14 cellular contexts compared by ENCODE assay signal in the genomic region with DNA sequence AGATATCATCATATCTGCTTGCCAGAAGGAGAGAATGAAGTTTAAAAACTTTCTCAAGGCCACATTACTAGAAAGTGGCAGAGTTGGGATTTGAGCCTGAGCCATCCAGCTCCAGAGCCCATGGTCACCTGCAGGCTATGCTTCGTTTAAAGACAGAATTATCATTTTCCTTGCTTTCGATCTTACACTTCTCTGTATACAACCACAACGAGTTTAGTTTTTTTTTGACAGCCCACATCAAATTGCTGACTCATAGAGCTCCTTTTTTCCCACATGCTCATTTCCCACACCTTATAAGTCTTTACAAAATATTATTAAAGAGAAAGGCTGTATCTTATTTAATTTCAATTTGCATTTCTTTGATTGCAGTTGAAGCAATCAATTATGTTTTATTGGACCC. TPM values are rescaled to one million over a fixed set of nuclear protein-coding genes. Genes with fewer than 3 reads are reported as not detected.
DNase-seq lines count a peak whose midpoint lies in the region; ATAC-seq, FAIRE-seq and TF ChIP-seq lines count a peak whose summit lies in the region.
"Had no signal": no experiment of that assay in that cellular context is flagged by ENCODE, and none has a peak within 500 bp of the region (broad histone marks: within the 10 kb centered on the region; RNA-seq: fewer than 3 reads in every experiment).

No MANE protein-coding gene starts in this region.

- H3K23ac ChIP-seq in H9 (ENCODE audit: insufficient read length, low read depth, low read length): no peak overlapping the region

- POLR2A ChIA-PET in PC-3 (lab: Charles Lee; ENCODE audit: unreplicated experiment): no interaction called here

- H2AFZ ChIP-seq in DND-41 (ENCODE audit: low read depth, low read length) (no peak overlapping the region), PC-3 (ENCODE audit: low read length) (no peak overlapping the region; the same call in 1 of the 2 replicates), H9 (ENCODE audit: low read length) (no peak overlapping the region)
- H2AFZ ChIP-seq: GM23338 had no signal

- no CpG with 5 or more reads among the region's 3 CpGs for WGBS in H9 (ENCODE audit: extremely low coverage, insufficient read length, low lambda C conversion rate)

- no peak overlapping the region for H2BK5ac ChIP-seq in H9 (ENCODE audit: insufficient read length, low read length)

- no peak overlapping the region for H2BK15ac ChIP-seq in H9 (ENCODE audit: low read depth, low read length)

- H2BK12ac ChIP-seq in H9 (ENCODE audit: insufficient read length, low read depth, low read length): no peak overlapping the region

- H4K91ac ChIP-seq in H9 (ENCODE audit: insufficient read length, low read depth, low read length): no peak overlapping the region

- H3K79me2 ChIP-seq in DND-41 (ENCODE audit: insufficient read depth, low read length) (no peaks in the 10 kb centered on the region), PC-3 (ENCODE audit: low read length) (no peaks in the 10 kb centered on the region), H9 (ENCODE audit: insufficient read depth, low read length) (no peaks in the 10 kb centered on the region)

- H3K9ac ChIP-seq in DND-41 (ENCODE audit: low read depth, low read length) (no peak overlapping the region), PC-3 (ENCODE audit: low read length) (no peak overlapping the region), H9 (ENCODE audit: extremely low read depth, insufficient read length, low read length) (no peak overlapping the region), kidney (ENCODE audit: low read length in 2 of 2) (no peak overlapping the region)

- H4K20me1 ChIP-seq in DND-41 (ENCODE audit: insufficient read depth, low read length): no peaks in the 10 kb centered on the region
- H4K20me1 ChIP-seq in PC-3 (ENCODE audit: low read length): no peaks in the 10 kb centered on the region
- H4K20me1 ChIP-seq in H9 (ENCODE audit: control insufficient read depth, insufficient read depth, insufficient read length): no peaks in the 10 kb centered on the region

- H3K9me3 Mint-ChIP-seq in naive B cell (peaks cover 0 to 3% (median 0%) of the 10 kb centered on the region in 7 donors), H9 (no peaks in the 10 kb centered on the region)
- H3K9me3 Mint-ChIP-seq: GM23338 had no signal

- peaks cover 15 to 24% of the 10 kb centered on the region in 2 donors for H3K36me3 Mint-ChIP-seq in naive B cell
- no peaks in the 10 kb centered on the region for H3K36me3 Mint-ChIP-seq in H9 (ENCODE audit: insufficient read depth in 1 of 3, low read depth in 3 of 3)

- H3K79me1 ChIP-seq in H9 (ENCODE audit: insufficient read depth, low read depth, low read length, poor library complexity, severe bottlenecking): no peaks in the 10 kb centered on the region

- H3K4me1 Mint-ChIP-seq in naive B cell: peaks cover 68 to 82% (median 74%) of the 10 kb centered on the region in 3 donors
- 0 out of 4 replicates have a peak, but pooled peaks cover 0 to 3% of the 10 kb centered on the region in 2 experiments for H3K4me1 Mint-ChIP-seq in H9
- H3K4me1 Mint-ChIP-seq: GM23338 had no signal

- no peaks in the 10 kb centered on the region for H3K36me3 ChIP-seq in DND-41 (ENCODE audit: insufficient read depth, low read length)
- H3K36me3 ChIP-seq in PC-3 (ENCODE audit: low read depth, low read length): no peaks in the 10 kb centered on the region
- no peaks in the 10 kb centered on the region for H3K36me3 ChIP-seq in MG63
- H3K36me3 ChIP-seq in kidney (ENCODE audit: control insufficient read depth in 1 of 2, insufficient read depth in 2 of 2, low read length in 2 of 2): no peaks in the 10 kb centered on the region

- H3K18ac ChIP-seq in H9 (ENCODE audit: insufficient read length, low read depth, low read length): no peak overlapping the region

- H3K27ac Mint-ChIP-seq in naive B cell: peak overlapping the region in 3 of 6 donors; percentile 39 to 97 (median 52)
- H3K27ac Mint-ChIP-seq in H9: no peak overlapping the region
- H3K27ac Mint-ChIP-seq: GM23338 had no signal

- H3K56ac ChIP-seq in H9 (ENCODE audit: insufficient read length, low read depth, low read length): no peak overlapping the region

- BruUV-seq in PC-3 (replicated peaks; lab: Mats Ljungman, UMichigan): no TSS peak

- intact Hi-C loops in PC-3 (cut with micrococcal nuclease): no loop called here
- intact Hi-C loops in kidney (cut with DNase I): no loop called here

- H2AK5ac ChIP-seq in H9 (ENCODE audit: insufficient read length, low read length): no peak overlapping the region

- no peak overlapping the region for H4K5ac ChIP-seq in H9 (ENCODE audit: insufficient read length, low read depth, low read length)

- peak overlapping the region; percentile 35; the same call in 1 of the 2 replicates for H3K4me2 ChIP-seq in DND-41 (ENCODE audit: insufficient read depth, low read length)
- no peak overlapping the region for H3K4me2 ChIP-seq in PC-3 (ENCODE audit: low read length)
- no peak overlapping the region for H3K4me2 ChIP-seq in H9 (ENCODE audit: insufficient read depth, insufficient read length, low read length)
- H3K4me2 ChIP-seq: GM23338 had no signal

- H3K4me3 Mint-ChIP-seq in naive B cell: peak overlapping the region in 7 of 8 donors; percentile 5 to 77 (median 53)
- no peak overlapping the region for H3K4me3 Mint-ChIP-seq in H9
- H3K4me3 Mint-ChIP-seq: GM23338 had no signal

- H3T11ph ChIP-seq in H9 (ENCODE audit: low read length): no peak overlapping the region

- H3K27ac ChIP-seq in DND-41 (ENCODE audit: low read length): no peak overlapping the region
- no peak overlapping the region for H3K27ac ChIP-seq in PC-3 (ENCODE audit: low read length)
- no peak overlapping the region for H3K27ac ChIP-seq in H9 (ENCODE audit: insufficient read length, low read depth, low read length)
- H3K27ac ChIP-seq in kidney (ENCODE audit: low read depth in 2 of 2, low read length in 2 of 2): no peak overlapping the region

- no peak for TF ChIP-seq CTCF in DND-41 (IDR thresholded peaks at IDR 0.05; ENCODE audit: borderline replicate concordance, extremely low read depth, low read length, poor library complexity, severe bottlenecking)
- no peak for TF ChIP-seq CTCF in PC-3 (conservative IDR thresholded peaks at IDR 0.05; ENCODE audit: low read depth, low read length)
- TF ChIP-seq CTCF in H9 (conservative IDR thresholded peaks at IDR 0.05): no peak
- TF ChIP-seq CTCF in kidney (IDR thresholded peaks at IDR 0.05; ENCODE audit: borderline replicate concordance, extremely low read depth, insufficient read depth): no peak

- no peaks in the 10 kb centered on the region for H3K23me2 ChIP-seq in H9 (ENCODE audit: insufficient read length, low read depth, low read length, poor library complexity, severe bottlenecking)

- no peak overlapping the region for H2BK120ac ChIP-seq in H9 (ENCODE audit: low read depth, low read length, poor library complexity, severe bottlenecking)

- no peak overlapping the region for H4K8ac ChIP-seq in H9 (replicated peaks; ENCODE audit: insufficient read length, low read depth, low read length)

- H3K14ac ChIP-seq in H9 (ENCODE audit: insufficient read depth, low read length): no peak overlapping the region

- H3K27me3 ChIP-seq in DND-41 (ENCODE audit: insufficient read depth, low read length, poor library complexity) (no peaks in the 10 kb centered on the region), PC-3 (ENCODE audit: low read length) (0 out of 2 replicates have a peak, but pooled peaks cover 3% of the 10 kb centered on the region), MG63 (no peaks in the 10 kb centered on the region; the same call in 1 of the 2 replicates), H9 (ENCODE audit: insufficient read depth, low read length) (no peaks in the 10 kb centered on the region)

- ATAC-seq in DND-41 (ENCODE audit: insufficient read depth, low read depth): peak; percentile 97
- peak; percentile 44 for ATAC-seq in HG02870 (IDR thresholded peaks at IDR 0.05; ENCODE audit: unreplicated experiment)
- ATAC-seq in PC-3: no peak
- no peak for ATAC-seq in naive B cell (ENCODE audit: low read depth in 2 of 2)
- ATAC-seq: GM23338 had no signal

- H2BK20ac ChIP-seq in H9 (ENCODE audit: low read depth, low read length, poor library complexity, severe bottlenecking): no peak overlapping the region

- CTCF ChIA-PET in PC-3 (lab: Charles Lee): no interaction called here

- no peaks in the 10 kb centered on the region for H3K9me2 ChIP-seq in PC-3 (replicated peaks; ENCODE audit: low read length)

- H3K9me3 ChIP-seq in DND-41 (ENCODE audit: insufficient read depth, low read length, severe bottlenecking) (no peaks in the 10 kb centered on the region), PC-3 (ENCODE audit: low read length) (no peaks in the 10 kb centered on the region), MG63 (no peaks in the 10 kb centered on the region), H9 (ENCODE audit: control insufficient read depth, low read depth, low read length) (no peaks in the 10 kb centered on the region), kidney (ENCODE audit: control insufficient read depth in 1 of 2, low read length in 2 of 2) (no peaks in the 10 kb centered on the region)

- H3K4me3 ChIP-seq in DND-41 (ENCODE audit: low read depth in 1 of 2, low read length in 2 of 2) (no peak overlapping the region), PC-3 (ENCODE audit: low read length) (no peak overlapping the region), MG63 (no peak overlapping the region), kidney (ENCODE audit: low read length in 2 of 2) (no peak overlapping the region)
- H3K4me3 ChIP-seq: GM23338 had no signal

- H3K4me1 ChIP-seq in DND-41 (ENCODE audit: insufficient read depth, low read length) (peaks cover 10% of the 10 kb centered on the region), PC-3 (ENCODE audit: insufficient read depth, low read length) (no peaks in the 10 kb centered on the region), H9 (ENCODE audit: insufficient read depth, low read length) (no peaks in the 10 kb centered on the region), kidney (ENCODE audit: control insufficient read depth in 1 of 2, insufficient read depth in 1 of 2, low read depth in 1 of 2, low read length in 2 of 2) (peaks cover 0 to 4% of the 10 kb centered on the region in 2 donors)

- H3K27me3 Mint-ChIP-seq in naive B cell (no peaks in the 10 kb centered on the region), H9 (ENCODE audit: low read depth) (no peaks in the 10 kb centered on the region)

- peak; percentile 19 for DNase-seq in DND-41
- DNase-seq in PC-3: peak; percentile 12
- DNase-seq in naive B cell: no peak
- DNase-seq in MG63: no peak
- DNase-seq in H9: no peak
- no peak for DNase-seq in kidney
- no peak for DNase-seq in SW 1271 (lab: John Stamatoyannopoulos, UW)
- DNase-seq: activated CD4-positive, CD25-positive, alpha-beta regulatory T cell; activated T-cell treated with anti-CD3 and anti-CD28 coated beads, Interleukin-2, amount 50 U/mL, for 1 hour; effector memory CD4-positive, alpha-beta T cell; NCI-H2029 had no signal

- FAIRE-seq in kidney (lab: Jason Lieb, UNC): no peak
- FAIRE-seq: frontal cortex had no signal

- H3K4ac ChIP-seq in H9 (ENCODE audit: low read depth, low read length): no peak overlapping the region

- no peaks in the 10 kb centered on the region for H3F3A ChIP-seq in PC-3 (ENCODE audit: low read length, unreplicated experiment)

RNA-seq across cellular contexts. Expression of a gene that starts 6.5 kb away (rescaled TPM):
- total RNA-seq in PC-3 (2014; rRNA removed): not detected in 2 replicates
- polyA plus RNA-seq in naive B cell (ENCODE audit: low read depth in 6 of 6): 100 to 1,000 TPM in 4 of 6 donors, 10 to 100 TPM in 2; 69.0 to 215 (median 129) TPM
- total RNA-seq in MG63 (2014; rRNA removed; shearing (Covaris generic); ENCODE audit: low replicate concordance): not detected in 2 replicates
- total RNA-seq in H9 (2021): not detected in 2 replicates
- total RNA-seq in kidney: 17.3 TPM
- polyA plus RNA-seq in kidney (ENCODE audit: insufficient read depth, low read depth, low replicate concordance): 2.8 TPM
- total RNA-seq: GM23338 had no signal

RNA-seq across cellular contexts. Expression of a gene that starts 51.8 kb away (rescaled TPM):
- total RNA-seq in PC-3 (2014; rRNA removed) (11.6 and 11.7 TPM in 2 replicates), H9 (2021) (0.50 and 0.70 TPM in 2 replicates), kidney (14.1 TPM)
- polyA plus RNA-seq in naive B cell (ENCODE audit: low read depth in 6 of 6) (not detected), kidney (ENCODE audit: insufficient read depth, low read depth, low replicate concordance) (8.7 TPM)
- total RNA-seq in MG63 (2014; rRNA removed; shearing (Covaris generic); ENCODE audit: low replicate concordance): 28.5 and 33.4 TPM in 2 replicates

Comparison
In these comparisons a context has a peak if more than half of its experiments do, and no peak if none do; other contexts are left out.
1. ATAC-seq: peak in DND-41 (single experiment) and HG02870 (single experiment); none in PC-3 (single experiment) and naive B cell (0 of 2).
2. DNase-seq: peak in DND-41 (single experiment) and PC-3 (single experiment); none in naive B cell (single experiment), MG63 (single experiment), H9 (single experiment), kidney (single experiment) and SW 1271 (0 of 2).
3. H3K4me3 Mint-ChIP-seq: peak in naive B cell (7 of 8); none in H9 (0 of 2).
4. RNA of a gene that starts 6.5 kb away (total RNA-seq): 17.3 TPM in kidney (single experiment); not detected in PC-3, not detected in H9 and not detected in MG63; every median in the first group is over 10 times any median in the second.